Comparison of ENCODE assay signal across 17 cellular contexts in the genomic region with DNA sequence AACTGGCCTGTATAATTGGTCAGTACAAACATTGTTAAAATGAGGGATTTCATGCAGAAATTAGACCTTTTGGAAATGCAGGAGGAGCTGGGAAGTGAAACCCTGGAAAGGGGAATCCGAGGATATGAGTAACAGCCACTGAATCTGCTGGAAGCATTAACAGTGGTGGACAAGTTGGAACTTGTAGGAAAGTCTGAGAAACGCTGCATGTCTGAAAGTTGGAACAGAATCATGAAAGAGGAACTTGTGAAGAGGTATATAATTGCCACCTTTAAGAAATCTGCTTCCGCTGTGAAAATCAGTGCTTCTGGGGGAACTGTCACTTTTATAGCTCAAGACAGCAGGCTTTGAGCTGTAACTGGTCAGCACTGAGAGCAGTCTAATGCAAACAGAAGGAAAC.
"Had no signal": no experiment of that assay in that cellular context is flagged by ENCODE, and none has a peak within 500 bp of the region (broad histone marks: within the 10 kb centered on the region; RNA-seq: fewer than 3 reads in every experiment).

No MANE protein-coding gene starts in this region.

- H3K4me1 Mint-ChIP-seq: central memory CD8-positive, alpha-beta T cell; naive thymus-derived CD4-positive, alpha-beta T cell; stimulated activated memory B cell treated with anti-CD40 and anti-IgM and Interleukin-4, amounts not matched to agents 10 μg/mL and 1 μg/mL and 100 μg/mL, for 72 hours had no signal

- H3K4me3 Mint-ChIP-seq: central memory CD8-positive, alpha-beta T cell; naive thymus-derived CD4-positive, alpha-beta T cell; stimulated activated memory B cell treated with anti-CD40 and anti-IgM and Interleukin-4, amounts not matched to agents 10 μg/mL and 1 μg/mL and 100 μg/mL, for 72 hours had no signal

- ATAC-seq: activated CD4-positive, CD25-positive, alpha-beta regulatory T cell treated with anti-CD3 and anti-CD28 coated beads, Interleukin-2, amount 50 U/mL, for 24 hours; naive thymus-derived CD4-positive, alpha-beta T cell; stimulated activated memory B cell treated with anti-CD40 and anti-IgM and Interleukin-4, amounts not matched to agents 10 μg/mL and 1 μg/mL and 100 μg/mL, for 72 hours had no signal

- H3K27ac ChIP-seq: adrenal gland, neutrophil, right atrium auricular region, tibial artery, vagina had no signal

- H3K4me1 ChIP-seq: adrenal gland, right atrium auricular region, tibial artery, vagina had no signal

- H3K36me3 Mint-ChIP-seq: naive thymus-derived CD4-positive, alpha-beta T cell; stimulated activated memory B cell treated with anti-CD40 and anti-IgM and Interleukin-4, amounts not matched to agents 10 μg/mL and 1 μg/mL and 100 μg/mL, for 72 hours had no signal

- H3K27me3 Mint-ChIP-seq: central memory CD8-positive, alpha-beta T cell; naive thymus-derived CD4-positive, alpha-beta T cell; stimulated activated memory B cell treated with anti-CD40 and anti-IgM and Interleukin-4, amounts not matched to agents 10 μg/mL and 1 μg/mL and 100 μg/mL, for 72 hours had no signal

- H3K27me3 ChIP-seq: adrenal gland, neutrophil, right atrium auricular region, tibial artery, vagina had no signal

- H3K27ac Mint-ChIP-seq: activated T-helper 2 cell treated with anti-CD3 and anti-CD28 coated beads, Interferon-gamma antibody, Interleukin-2, Interleukin-4, amounts not matched to agents 10 μg/mL and 5 μg/mL and 100 μg/mL, durations not matched to agents 14 hours and 24 hours and 36 hours; naive thymus-derived CD4-positive, alpha-beta T cell; stimulated activated memory B cell treated with anti-CD40 and anti-IgM and Interleukin-4, amounts not matched to agents 10 μg/mL and 1 μg/mL and 100 μg/mL, for 72 hours had no signal

- DNase-seq: activated naive CD4-positive, alpha-beta T cell treated with anti-CD3 and anti-CD28 coated beads, Interleukin-2, amount 50 U/mL, for 16 hours; adrenal gland; cortex of kidney; effector CD8-positive, alpha-beta T cell; erythroblast; hypothalamus; naive thymus-derived CD4-positive, alpha-beta T cell; posterior cingulate gyrus; stimulated activated CD4-positive, alpha-beta T cell treated with anti-CD3 and anti-CD28 coated beads, Interleukin-1b, Interleukin-23, amount 100 ng/mL, for 48 hours; tibial artery had no signal
